28 cellular contexts compared by ENCODE assay signal in the genomic region with DNA sequence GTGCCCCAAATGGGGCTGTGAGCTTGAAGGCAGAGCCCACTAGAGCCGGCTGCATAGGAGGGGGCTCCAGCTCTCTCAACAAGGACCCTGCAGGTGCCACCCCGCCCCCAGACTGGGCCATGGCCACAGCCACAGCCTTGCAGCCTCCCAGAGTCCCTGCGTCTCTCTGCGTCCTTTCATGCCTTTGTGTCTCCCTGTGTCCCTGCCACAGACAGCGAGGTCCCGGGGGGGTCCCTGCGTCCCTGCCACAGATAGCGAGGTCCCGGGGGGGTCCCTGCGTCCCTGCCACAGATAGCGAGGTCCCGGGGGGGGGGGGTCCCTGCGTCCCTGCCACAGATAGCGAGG. TPM values are rescaled to one million over a fixed set of nuclear protein-coding genes. Genes with fewer than 3 reads are reported as not detected.
DNase-seq lines count a peak whose midpoint lies in the region; ATAC-seq, FAIRE-seq and TF ChIP-seq lines count a peak whose summit lies in the region.
"Had no signal": no experiment of that assay in that cellular context is flagged by ENCODE, and none has a peak within 500 bp of the region (broad histone marks: within the 10 kb centered on the region; RNA-seq: fewer than 3 reads in every experiment).

No MANE protein-coding gene starts in this region.

- in situ Hi-C loops in K562 (cut with MboI) = no loop called here
- in situ Hi-C loops in transverse colon (cut with MboI; ENCODE audit: low pct_ligation_motif_present in 1 of 4, low pct_unique_long_range_greater_than_20kb in 1 of 4, low sequenced_read_pairs in 3 of 4) = no loop called here

- no peaks in the 10 kb centered on the region for H3K9me1 ChIP-seq in K562 (ENCODE audit: control insufficient read depth, insufficient read depth, low read length)

- CTCF ChIA-PET in K562 (lab: Yijun Ruan, JAX; ENCODE audit: low intra/inter-chr PET ratio) = no interaction called here

- no peak overlapping the region for H2AFZ ChIP-seq in Karpas-422 (ENCODE audit: low read length)
- H2AFZ ChIP-seq in K562 (ENCODE audit: low read depth, low read length) = no peak overlapping the region
- H2AFZ ChIP-seq: GM23338, hepatocyte had no signal

- POLR2A ChIA-PET in K562 (lab: Yijun Ruan, JAX) = no interaction called here

- H3K4me3 ChIP-seq in Karpas-422 (ENCODE audit: low read length) (no peak overlapping the region), K562 (no peak overlapping the region), transverse colon (no peak overlapping the region), sigmoid colon (no peak overlapping the region)
- H3K4me3 ChIP-seq: body of pancreas, dorsolateral prefrontal cortex, gastrocnemius medialis, GM23338, hepatocyte, tibial nerve had no signal

- TF ChIP-seq EP300 in K562 (IDR thresholded peaks at IDR 0.05; ENCODE audit: low read length) (no peak), transverse colon (IDR thresholded peaks at IDR 0.05; ENCODE audit: low read depth) (no peak), sigmoid colon (IDR thresholded peaks at IDR 0.05) (no peak)

- no TSS peak for BruUV-seq in K562 (replicated peaks; lab: Mats Ljungman, UMichigan)

- no peaks in the 10 kb centered on the region for H3K9me2 ChIP-seq in Karpas-422 (replicated peaks; ENCODE audit: insufficient read depth, low read length)

- H3K9me3 ChIP-seq in Karpas-422 (ENCODE audit: low read length) (no peaks in the 10 kb centered on the region), K562 (replicated peaks; ENCODE audit: control insufficient read depth, insufficient read depth, low read depth, low read length) (no peaks in the 10 kb centered on the region), transverse colon (no peaks in the 10 kb centered on the region), sigmoid colon (no peaks in the 10 kb centered on the region)
- H3K9me3 ChIP-seq: body of pancreas, gastrocnemius medialis, tibial nerve had no signal

- TF ChIP-seq CTCF in K562 (IDR thresholded peaks at IDR 0.05 in 2 of 3, conservative IDR thresholded peaks at IDR 0.05 in 1 of 3; ENCODE audit: insufficient read depth in 2 of 3, low read depth in 1 of 3, low read length in 3 of 3) (no peak), transverse colon (IDR thresholded peaks at IDR 0.05) (no peak), sigmoid colon (IDR thresholded peaks at IDR 0.05) (no peak)

- H3K27ac ChIP-seq in Karpas-422 (ENCODE audit: low read length) = no peak overlapping the region
- no peak overlapping the region for H3K27ac ChIP-seq in K562 (ENCODE audit: extremely low read depth, low read depth, low read length)
- no peak overlapping the region for H3K27ac ChIP-seq in transverse colon
- no peak overlapping the region for H3K27ac ChIP-seq in sigmoid colon
- H3K27ac ChIP-seq: body of pancreas, dorsolateral prefrontal cortex, gastrocnemius medialis, hepatocyte, tibial nerve had no signal

- intact Hi-C loops in Right ventricle myocardium superior (cut with DNase I) (no loop called here), Right ventricle myocardium inferior (cut with DNase I) (loop anchor here (10.0 kb wide), 1 partner anchor 95 kb away; no protein-coding TSS in a partner anchor), K562 (cut with micrococcal nuclease) (loop anchor here (10.0 kb wide), 1 partner anchor 125 kb away; a partner anchor contains a TSS), transverse colon (cut with DNase I; ENCODE audit: low total_unique reads) (no loop called here), sigmoid colon (cut with DNase I) (no loop called here)

- H3K36me3 ChIP-seq in Karpas-422 (ENCODE audit: insufficient read depth, low read length) = no peaks in the 10 kb centered on the region
- H3K36me3 ChIP-seq in K562 (ENCODE audit: control insufficient read depth, insufficient read depth, low read length) = no peaks in the 10 kb centered on the region
- no peaks in the 10 kb centered on the region for H3K36me3 ChIP-seq in transverse colon
- no peaks in the 10 kb centered on the region for H3K36me3 ChIP-seq in sigmoid colon
- H3K36me3 ChIP-seq: gastrocnemius medialis had no signal

- no peak for FAIRE-seq in K562 (lab: Jason Lieb, UNC)
- FAIRE-seq: small intestine had no signal

- peaks cover 17% of the 10 kb centered on the region for H3K4me1 ChIP-seq in Karpas-422 (ENCODE audit: low read length)
- H3K4me1 ChIP-seq in K562 (replicated peaks in 1 of 2; ENCODE audit: control insufficient read depth in 2 of 2, insufficient read depth in 2 of 2, low read length in 2 of 2) = peaks cover 17 to 84% of the 10 kb centered on the region in 2 experiments
- H3K4me1 ChIP-seq in transverse colon = peaks cover 0 to 19% (median 11%) of the 10 kb centered on the region in 4 donors
- H3K4me1 ChIP-seq in sigmoid colon = peaks cover 0 to 15% (median 9%) of the 10 kb centered on the region in 4 donors

- H3K4me2 ChIP-seq in Karpas-422 (ENCODE audit: low read depth, low read length, poor library complexity, severe bottlenecking) = peak overlapping the region; percentile 23
- H3K4me2 ChIP-seq in K562 (ENCODE audit: insufficient read depth, low read length) = peak overlapping the region; percentile 81; the same call in 1 of the 2 replicates
- H3K4me2 ChIP-seq: GM23338, hepatocyte had no signal

- H4K20me1 ChIP-seq in Karpas-422 (ENCODE audit: insufficient read depth, low read depth, low read length) = no peaks in the 10 kb centered on the region
- no peaks in the 10 kb centered on the region for H4K20me1 ChIP-seq in K562 (replicated peaks; ENCODE audit: control insufficient read depth, insufficient read depth, low read length)

- no peak for TF ChIP-seq RAD21 in K562 (CRISPR knock-in tag; conservative IDR thresholded peaks at IDR 0.05 in 1 of 2, IDR thresholded peaks at IDR 0.05 in 1 of 2)

- H3K9ac ChIP-seq in Karpas-422 (ENCODE audit: low read length) (no peak overlapping the region), K562 (ENCODE audit: insufficient read depth in 1 of 2, low read depth in 2 of 2, low read length in 2 of 2) (peak overlapping the region in 1 of 2 experiments; percentile 89; a peak in 2 of 4 replicates)

- ATAC-seq in Right ventricle myocardium superior (ENCODE audit: poor library complexity) (no peak), Right ventricle myocardium inferior (no peak), K562 (no peak), GM18909 (IDR thresholded peaks at IDR 0.05; ENCODE audit: poor library complexity, unreplicated experiment) (no peak)
- ATAC-seq: body of pancreas, left lobe of liver, natural killer cell had no signal

- peak; percentile 20 for DNase-seq in Right ventricle myocardium superior
- no peak for DNase-seq in Right ventricle myocardium inferior (ENCODE audit: missing footprints)
- no peak for DNase-seq in Karpas-422
- DNase-seq in K562 (ENCODE audit: extremely low read depth in 1 of 4, low spot score in 3 of 4) = no peak
- no peak for DNase-seq in transverse colon
- no peak for DNase-seq in SIG-M5 (lab: John Stamatoyannopoulos, UW)
- DNase-seq in sigmoid colon = no peak
- DNase-seq: activated CD4-positive, alpha-beta T cell treated with anti-CD3 and anti-CD28 coated beads, Interleukin-2, amount 10 ng/mL, durations not matched to agents 7 days and 5 days; activated naive CD4-positive, alpha-beta T cell; activated T-cell treated with anti-CD3 and anti-CD28 coated beads, Interleukin-2, amount 50 U/mL, for 48 hours; cerebellar nuclear complex; COR-L47; gastrocnemius medialis; natural killer cell; NCI-H526 treated with DMSO at 0.1 percent for 48 hours; stimulated activated CD4-positive, alpha-beta T cell treated with anti-CD3 and anti-CD28 coated beads, Interleukin-2, amount 100 ng/mL, for 24 hours; T1000 had no signal

- no peak for TF ChIP-seq POLR2A in K562 (conservative IDR thresholded peaks at IDR 0.05)
- TF ChIP-seq POLR2A in transverse colon (IDR thresholded peaks at IDR 0.05) = peak; percentile 1
- TF ChIP-seq POLR2A in sigmoid colon (IDR thresholded peaks at IDR 0.05) = no peak

- no peaks in the 10 kb centered on the region for H3K27me3 ChIP-seq in Karpas-422 (ENCODE audit: low read length)
- H3K27me3 ChIP-seq in K562 (ENCODE audit: control insufficient read depth in 2 of 2, insufficient read depth in 2 of 2, low read length in 2 of 2) = no peaks in the 10 kb centered on the region
- no peaks in the 10 kb centered on the region for H3K27me3 ChIP-seq in transverse colon
- H3K27me3 ChIP-seq in sigmoid colon = peaks cover 0 to 16% (median 7%) of the 10 kb centered on the region in 3 donors
- H3K27me3 ChIP-seq: body of pancreas, dorsolateral prefrontal cortex, hepatocyte, tibial nerve had no signal

- 24% methylated on average over 10 of the region's 14 CpGs for WGBS in K562 (ENCODE audit: insufficient coverage, low coverage, missing lambda C conversion rate)
- 93% methylated on average over 3 of the region's 14 CpGs; no CpG with 5 or more reads in 1 of the 2 donors for WGBS in transverse colon (ENCODE audit: low coverage in 1 of 2), 2 donors
- WGBS in sigmoid colon, 2 donors = 78% methylated on average over 14 of the region's 14 CpGs

- H3K79me2 ChIP-seq in Karpas-422 (ENCODE audit: low read length) (no peaks in the 10 kb centered on the region), K562 (ENCODE audit: control insufficient read depth, insufficient read depth, low read length) (no peaks in the 10 kb centered on the region)
- H3K79me2 ChIP-seq: hepatocyte had no signal

RNA-seq across cellular contexts. Expression of a gene that starts 6.3 kb away (rescaled TPM):
- 1.7 TPM for total RNA-seq in Right ventricle myocardium superior
- total RNA-seq in Right ventricle myocardium inferior = 2.2 TPM
- total RNA-seq in Karpas-422 (2014; rRNA removed; shearing (Covaris generic); ENCODE audit: low replicate concordance) = 0.51 TPM in 1 of 2 replicates, not detected in the other
- 0.25 and 0.97 TPM in 2 replicates for total RNA-seq in K562 (2011; cell fraction: chromatin; rRNA removed; ENCODE audit: low replicate concordance)
- 1.6 and 1.8 TPM in 2 replicates for total RNA-seq in K562 (2011; cell fraction: nucleolus; rRNA removed)
- total RNA-seq in K562 (2011; cell fraction: nucleoplasm; rRNA removed) = 0.69 and 0.88 TPM in 2 replicates
- 0.33 and 0.50 TPM in 2 replicates for total RNA-seq in K562 (2014; rRNA removed)
- not detected in 2 replicates for total RNA-seq in K562 (2014; rRNA removed; fragmentation: Illumina TruSeq; extraction: Trizol)
- 0.07 TPM in 1 of 2 replicates, not detected in the other for total RNA-seq in K562 (2015; rRNA removed; fragmentation: Illumina TruSeq; extraction: Trizol)
- total RNA-seq in K562 (2021) = 0.63 and 1.2 TPM in 2 replicates
- 0.11 and 0.22 TPM in 2 replicates for polyA plus RNA-seq in K562 (2011; rRNA removed)
- polyA plus RNA-seq in K562 (2011; cell fraction: cytosol; rRNA removed) = 0.13 and 0.36 TPM in 2 replicates
- polyA plus RNA-seq in K562 (2011; cell fraction: nucleus; rRNA removed) = 2.8 and 4.7 TPM in 2 replicates
- 0.34 and 2.4 TPM in 2 replicates for polyA plus RNA-seq in K562 (2012)
- not detected in 2 replicates for polyA plus RNA-seq in K562 (2014; fragmentation: Illumina TruSeq; extraction: Trizol)
- not detected for polyA plus RNA-seq in K562 (2014; fragmentation: Nextera tagmentation; extraction: Ambion mirVana)
- polyA plus RNA-seq in K562 (2014; rRNA removed) = 0.20 and 0.50 TPM in 2 replicates
- not detected in 2 replicates for polyA minus RNA-seq in K562 (2011; rRNA and poly(A)+ RNA removed)
- not detected in 2 replicates for polyA minus RNA-seq in K562 (2011; cell fraction: cytosol; rRNA and poly(A)+ RNA removed)
- 0.81 and 1.00 TPM in 2 replicates for polyA minus RNA-seq in K562 (2011; cell fraction: nucleus; rRNA and poly(A)+ RNA removed)
- 10 to 100 TPM; 19.7 to 53.9 (median 40.8) TPM for total RNA-seq in transverse colon
- total RNA-seq in sigmoid colon = 1 to 10 TPM; 1.4 to 3.3 (median 2.9) TPM
- 10 to 100 TPM; 15.0 to 16.4 (median 15.4) TPM for polyA plus RNA-seq in sigmoid colon
- total RNA-seq: Daoy had no signal

RNA-seq across cellular contexts. Expression of a gene that starts 6.6 kb away (rescaled TPM):
- 6.9 TPM for total RNA-seq in Right ventricle myocardium superior
- total RNA-seq in Right ventricle myocardium inferior = 6.8 TPM
- total RNA-seq in Karpas-422 (2014; rRNA removed; shearing (Covaris generic); ENCODE audit: low replicate concordance) = 2.8 and 7.8 TPM in 2 replicates
- 17.3 and 38.8 TPM in 2 replicates for total RNA-seq in K562 (2011; cell fraction: chromatin; rRNA removed; ENCODE audit: low replicate concordance)
- total RNA-seq in K562 (2011; cell fraction: nucleolus; rRNA removed) = 26.5 and 29.7 TPM in 2 replicates
- 17.2 and 17.5 TPM in 2 replicates for total RNA-seq in K562 (2011; cell fraction: nucleoplasm; rRNA removed)
- 6.5 and 6.7 TPM in 2 replicates for total RNA-seq in K562 (2014; rRNA removed)
- 1.3 and 1.5 TPM in 2 replicates for total RNA-seq in K562 (2014; rRNA removed; fragmentation: Illumina TruSeq; extraction: Trizol)
- total RNA-seq in K562 (2015; rRNA removed; fragmentation: Illumina TruSeq; extraction: Trizol) = 3.3 and 3.4 TPM in 2 replicates
- 11.7 and 12.5 TPM in 2 replicates for total RNA-seq in K562 (2021)
- 3.9 and 8.0 TPM in 2 replicates for polyA plus RNA-seq in K562 (2011; rRNA removed)
- 5.1 and 8.7 TPM in 2 replicates for polyA plus RNA-seq in K562 (2011; cell fraction: cytosol; rRNA removed)
- polyA plus RNA-seq in K562 (2011; cell fraction: nucleus; rRNA removed) = 60.2 and 73.6 TPM in 2 replicates
- 7.9 and 18.3 TPM in 2 replicates for polyA plus RNA-seq in K562 (2012)
- 5.6 and 8.5 TPM in 2 replicates for polyA plus RNA-seq in K562 (2014; fragmentation: Illumina TruSeq; extraction: Trizol)
- under 1 TPM; 0.29 to 0.35 TPM for polyA plus RNA-seq in K562 (2014; fragmentation: Nextera tagmentation; extraction: Ambion mirVana)
- polyA plus RNA-seq in K562 (2014; rRNA removed) = 8.6 and 10.2 TPM in 2 replicates
- polyA minus RNA-seq in K562 (2011; rRNA and poly(A)+ RNA removed) = 2.0 and 3.0 TPM in 2 replicates
- polyA minus RNA-seq in K562 (2011; cell fraction: cytosol; rRNA and poly(A)+ RNA removed) = 2.3 and 5.6 TPM in 2 replicates
- 6.2 and 8.9 TPM in 2 replicates for polyA minus RNA-seq in K562 (2011; cell fraction: nucleus; rRNA and poly(A)+ RNA removed)
- 100 to 1,000 TPM in 1 of 4 donors, 10 to 100 TPM in 3; 47.6 to 228 (median 74.2) TPM for total RNA-seq in transverse colon
- 10 to 100 TPM in 2 of 4 donors, 1 to 10 TPM in 2; 8.9 to 25.5 (median 11.8) TPM for total RNA-seq in sigmoid colon
- polyA plus RNA-seq in sigmoid colon = 10 to 100 TPM; 18.0 to 29.7 (median 26.6) TPM

RNA-seq across cellular contexts. Expression of a gene that starts 11.6 kb away (rescaled TPM):
- total RNA-seq in Right ventricle myocardium superior (not detected), Right ventricle myocardium inferior (not detected), K562 (2014; rRNA removed) (0.16 and 0.27 TPM in 2 replicates), K562 (2014; rRNA removed; fragmentation: Illumina TruSeq; extraction: Trizol) (not detected in 2 replicates), K562 (2015; rRNA removed; fragmentation: Illumina TruSeq; extraction: Trizol) (0.08 TPM in 1 of 2 replicates, not detected in the other), K562 (2021) (0.13 and 0.18 TPM in 2 replicates), transverse colon (100 to 1,000 TPM in 1 of 4 donors, 10 to 100 TPM in 3; 20.7 to 109 (median 63.8) TPM), sigmoid colon (under 1 TPM in 1 of 4 donors, not detected in 3; 0.71 TPM)
- not detected in 2 replicates for total RNA-seq in Karpas-422 (2014; rRNA removed; shearing (Covaris generic); ENCODE audit: low replicate concordance)
- total RNA-seq in K562 (2011; cell fraction: chromatin; rRNA removed; ENCODE audit: low replicate concordance) = 0.23 and 0.67 TPM in 2 replicates
- total RNA-seq in K562 (2011; cell fraction: nucleolus; rRNA removed) = 0.50 and 0.53 TPM in 2 replicates
- 0.22 TPM in 1 of 2 replicates, not detected in the other for total RNA-seq in K562 (2011; cell fraction: nucleoplasm; rRNA removed)
- polyA plus RNA-seq in K562 (2011; rRNA removed) (0.06 and 0.11 TPM in 2 replicates), K562 (2014; fragmentation: Illumina TruSeq; extraction: Trizol) (0.07 TPM in 1 of 2 replicates, not detected in the other), K562 (2014; fragmentation: Nextera tagmentation; extraction: Ambion mirVana) (not detected), K562 (2014; rRNA removed) (0.20 TPM in 1 of 2 replicates, not detected in the other), sigmoid colon (10 to 100 TPM; 32.4 to 65.3 (median 44.4) TPM)
- polyA plus RNA-seq in K562 (2011; cell fraction: cytosol; rRNA removed) = 0.04 and 0.27 TPM in 2 replicates
- polyA plus RNA-seq in K562 (2011; cell fraction: nucleus; rRNA removed) = 0.63 and 1.0 TPM in 2 replicates
- 0.12 and 0.16 TPM in 2 replicates for polyA plus RNA-seq in K562 (2012)
- polyA minus RNA-seq in K562 (2011; rRNA and poly(A)+ RNA removed) = not detected in 2 replicates
- polyA minus RNA-seq in K562 (2011; cell fraction: cytosol; rRNA and poly(A)+ RNA removed) = not detected in 2 replicates
- 0.13 and 0.22 TPM in 2 replicates for polyA minus RNA-seq in K562 (2011; cell fraction: nucleus; rRNA and poly(A)+ RNA removed)
- total RNA-seq: activated CD4-positive, alpha-beta T cell treated with anti-CD3 and anti-CD28 coated beads, Interleukin-2, amount 10 ng/mL, durations not matched to agents 7 days and 5 days; Daoy; natural killer cell; osteoblast; tibial nerve had no signal
- polyA plus RNA-seq: BJ had no signal

RNA-seq across cellular contexts. Expression of a gene that starts 29.6 kb away (rescaled TPM):
- total RNA-seq in Right ventricle myocardium superior (10.0 TPM), Right ventricle myocardium inferior (11.5 TPM), K562 (2014; rRNA removed) (49.2 and 60.0 TPM in 2 replicates), K562 (2014; rRNA removed; fragmentation: Illumina TruSeq; extraction: Trizol) (24.4 and 29.3 TPM in 2 replicates), K562 (2015; rRNA removed; fragmentation: Illumina TruSeq; extraction: Trizol) (28.2 and 29.1 TPM in 2 replicates), K562 (2021) (72.0 and 74.5 TPM in 2 replicates), transverse colon (100 to 1,000 TPM in 1 of 4 donors, 10 to 100 TPM in 3; 44.6 to 130 (median 55.2) TPM), sigmoid colon (10 to 100 TPM; 21.8 to 33.8 (median 27.4) TPM)
- total RNA-seq in Karpas-422 (2014; rRNA removed; shearing (Covaris generic); ENCODE audit: low replicate concordance) = 36.4 and 55.4 TPM in 2 replicates
- 47.6 and 128 TPM in 2 replicates for total RNA-seq in K562 (2011; cell fraction: chromatin; rRNA removed; ENCODE audit: low replicate concordance)
- total RNA-seq in K562 (2011; cell fraction: nucleolus; rRNA removed) = 87.2 and 93.1 TPM in 2 replicates
- total RNA-seq in K562 (2011; cell fraction: nucleoplasm; rRNA removed) = 47.3 and 58.7 TPM in 2 replicates
- polyA plus RNA-seq in K562 (2011; rRNA removed) (44.9 and 71.8 TPM in 2 replicates), K562 (2014; fragmentation: Illumina TruSeq; extraction: Trizol) (26.4 and 44.1 TPM in 2 replicates), K562 (2014; fragmentation: Nextera tagmentation; extraction: Ambion mirVana) (under 1 TPM; 0.20 to 0.42 TPM), K562 (2014; rRNA removed) (76.3 and 82.7 TPM in 2 replicates), sigmoid colon (10 to 100 TPM; 24.0 to 50.4 (median 42.4) TPM)
- polyA plus RNA-seq in K562 (2011; cell fraction: cytosol; rRNA removed) = 59.2 and 114 TPM in 2 replicates
- polyA plus RNA-seq in K562 (2011; cell fraction: nucleus; rRNA removed) = 244 and 400 TPM in 2 replicates
- 38.5 and 48.2 TPM in 2 replicates for polyA plus RNA-seq in K562 (2012)
- polyA minus RNA-seq in K562 (2011; rRNA and poly(A)+ RNA removed) = 25.2 and 31.9 TPM in 2 replicates
- polyA minus RNA-seq in K562 (2011; cell fraction: cytosol; rRNA and poly(A)+ RNA removed) = 37.7 and 44.3 TPM in 2 replicates
- 47.9 and 59.5 TPM in 2 replicates for polyA minus RNA-seq in K562 (2011; cell fraction: nucleus; rRNA and poly(A)+ RNA removed)

Comparison
In these comparisons a context has a peak if more than half of its experiments do, and no peak if none do; other contexts are left out.
1. intact Hi-C loops: an anchor here in Right ventricle myocardium inferior (10.0 kb wide) and K562 (10.0 kb wide); none called in Right ventricle myocardium superior, transverse colon and sigmoid colon.
2. RNA of a gene that starts 11.6 kb away (total RNA-seq): 20.7 to 109 TPM in transverse colon; 0.08 to 0.67 TPM in K562, not detected in Right ventricle myocardium superior (single experiment), not detected in Right ventricle myocardium inferior (single experiment), not detected in Karpas-422 and 0.71 TPM in sigmoid colon; every median in the first group is over 10 times any median in the second.